ENCODE assay signal across 2 cellular contexts in genomic region chr17:29613371-29613837, GRCh38.
TF ChIP-seq lines count a peak whose summit lies in the region.

No MANE protein-coding gene starts in this region.

TF ChIP-seq in GM23338, 12 proteins besides CTCF, POLR2A, EP300 and RAD21:
- TF ChIP-seq EZH2 (IDR thresholded peaks at IDR 0.05; ENCODE audit: low read depth, unreplicated experiment): no peak
- peak; percentile 67 for TF ChIP-seq CREB1 (CRISPR knock-in tag; IDR thresholded peaks at IDR 0.05; ENCODE audit: low read depth)
- TF ChIP-seq POLR2AphosphoS5 (IDR thresholded peaks at IDR 0.05; ENCODE audit: low read depth): peak; percentile 40; the same call in 1 of the 2 replicates
- TF ChIP-seq NANOG (IDR thresholded peaks at IDR 0.05; ENCODE audit: borderline replicate concordance): no peak

TF ChIP-seq in HepG2, 621 proteins besides CTCF, POLR2A, EP300 and RAD21 (continues in another document):
- TF ChIP-seq ZSCAN31 (CRISPR knock-in tag; IDR thresholded peaks at IDR 0.05; ENCODE audit: low read depth) (peak; percentile 23; the same call in 1 of the 2 replicates), ZNF331 (CRISPR knock-in tag; IDR thresholded peaks at IDR 0.05) (no peak; the same call in none of the 2 replicates), MNT (IDR thresholded peaks at IDR 0.05) (0 out of 2 replicates have a peak, but pooled peaks have one; percentile 32), NCOA2 (CRISPR knock-in tag; IDR thresholded peaks at IDR 0.05) (peak; percentile 19; the same call in 1 of the 2 replicates), GATAD2A (CRISPR knock-in tag; IDR thresholded peaks at IDR 0.05) (no peak), POGK (CRISPR knock-in tag; conservative IDR thresholded peaks at IDR 0.05) (peak; percentile 96), ZFYVE20 (CRISPR knock-in tag; IDR thresholded peaks at IDR 0.05; ENCODE audit: borderline replicate concordance, low read depth) (peak; percentile 94; the same call in 1 of the 2 replicates), RCOR2 (CRISPR knock-in tag; IDR thresholded peaks at IDR 0.05) (peak; percentile 47; the same call in 1 of the 2 replicates), SOX5 (CRISPR knock-in tag; IDR thresholded peaks at IDR 0.05; ENCODE audit: borderline replicate concordance) (peak; percentile 35; the same call in 1 of the 2 replicates), TFE3 (CRISPR knock-in tag; IDR thresholded peaks at IDR 0.05) (peak; percentile 51; the same call in 1 of the 2 replicates), ZNF232 (CRISPR knock-in tag; IDR thresholded peaks at IDR 0.05; ENCODE audit: borderline replicate concordance) (peak; percentile 68; the same call in 1 of the 2 replicates), KMT2A (CRISPR knock-in tag; IDR thresholded peaks at IDR 0.05) (peak; percentile 62; the same call in 1 of the 2 replicates), ZNF768 (CRISPR knock-in tag; IDR thresholded peaks at IDR 0.05) (0 out of 2 replicates have a peak, but pooled peaks have one; percentile 22), RNF2 (conservative IDR thresholded peaks at IDR 0.05; ENCODE audit: low read depth) (peak; percentile 93), ZNF451 (CRISPR knock-in tag; IDR thresholded peaks at IDR 0.05) (peak; percentile 87; the same call in 1 of the 2 replicates), ZIK1 (CRISPR knock-in tag; IDR thresholded peaks at IDR 0.05; ENCODE audit: borderline replicate concordance, low read depth) (peak; percentile 92; the same call in 1 of the 2 replicates), ARNTL (CRISPR knock-in tag; IDR thresholded peaks at IDR 0.05) (peak; percentile 60; the same call in 1 of the 2 replicates), ERF (CRISPR knock-in tag; IDR thresholded peaks at IDR 0.05) (peak; percentile 59), ADNP (CRISPR knock-in tag; IDR thresholded peaks at IDR 0.05) (peak; percentile 72; the same call in 1 of the 2 replicates), RBM39 (IDR thresholded peaks at IDR 0.05; ENCODE audit: low read depth, low read length, poor library complexity, severe bottlenecking) (peak; percentile 54), ZNF672 (CRISPR knock-in tag; IDR thresholded peaks at IDR 0.05) (peak; percentile 41; the same call in 1 of the 2 replicates), NCOA5 (CRISPR knock-in tag; IDR thresholded peaks at IDR 0.05) (no peak), ARNT (IDR thresholded peaks at IDR 0.05) (no peak), ZNF501 (CRISPR knock-in tag; IDR thresholded peaks at IDR 0.05) (peak; percentile 77), NR2F2 (IDR thresholded peaks at IDR 0.05; ENCODE audit: borderline replicate concordance, low read depth) (no peak), RFX5 (IDR thresholded peaks at IDR 0.05; ENCODE audit: low read depth, low read length) (no peak), ZNF441 (CRISPR knock-in tag; IDR thresholded peaks at IDR 0.05; ENCODE audit: borderline replicate concordance) (0 out of 2 replicates have a peak, but pooled peaks have one; percentile 34), ARNT2 (CRISPR knock-in tag; IDR thresholded peaks at IDR 0.05; ENCODE audit: low read depth) (peak; percentile 96), ZZZ3 (CRISPR knock-in tag; IDR thresholded peaks at IDR 0.05; ENCODE audit: borderline replicate concordance) (no peak), TP53 (CRISPR knock-in tag; conservative IDR thresholded peaks at IDR 0.05) (0 out of 2 replicates have a peak, but pooled peaks have one; percentile 12), ZNF574 (CRISPR knock-in tag; IDR thresholded peaks at IDR 0.05) (peak; percentile 64), ETV5 (CRISPR knock-in tag; IDR thresholded peaks at IDR 0.05; ENCODE audit: borderline replicate concordance) (peak; percentile 55), REL (CRISPR knock-in tag; conservative IDR thresholded peaks at IDR 0.05) (peak; percentile 81; the same call in 1 of the 2 replicates)
- TF ChIP-seq, protein P1, sequence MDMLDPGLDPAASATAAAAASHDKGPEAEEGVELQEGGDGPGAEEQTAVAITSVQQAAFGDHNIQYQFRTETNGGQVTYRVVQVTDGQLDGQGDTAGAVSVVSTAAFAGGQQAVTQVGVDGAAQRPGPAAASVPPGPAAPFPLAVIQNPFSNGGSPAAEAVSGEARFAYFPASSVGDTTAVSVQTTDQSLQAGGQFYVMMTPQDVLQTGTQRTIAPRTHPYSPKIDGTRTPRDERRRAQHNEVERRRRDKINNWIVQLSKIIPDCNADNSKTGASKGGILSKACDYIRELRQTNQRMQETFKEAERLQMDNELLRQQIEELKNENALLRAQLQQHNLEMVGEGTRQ (IDR thresholded peaks at IDR 0.05; ENCODE audit: low read depth, low read length): no peak
- TF ChIP-seq, protein P1 (CRISPR knock-in tag; IDR thresholded peaks at IDR 0.05; ENCODE audit: borderline replicate concordance): no peak
- TF ChIP-seq, protein P2, sequence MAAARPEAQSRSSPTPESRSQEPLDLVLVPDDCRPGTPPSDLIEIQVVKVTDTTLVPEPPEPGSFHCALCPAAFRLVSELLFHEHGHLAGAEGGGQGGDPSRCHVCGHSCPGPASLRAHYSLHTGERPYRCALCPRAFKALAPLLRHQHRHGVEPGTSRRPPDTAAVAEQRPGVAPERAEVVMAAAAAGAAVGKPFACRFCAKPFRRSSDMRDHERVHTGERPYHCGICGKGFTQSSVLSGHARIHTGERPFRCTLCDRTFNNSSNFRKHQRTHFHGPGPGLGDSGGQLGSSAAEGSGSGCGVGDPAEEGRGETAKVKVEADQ (CRISPR knock-in tag; IDR thresholded peaks at IDR 0.05; ENCODE audit: borderline replicate concordance): peak; percentile 77; the same call in 1 of the 2 replicates
- TF ChIP-seq, protein P3, sequence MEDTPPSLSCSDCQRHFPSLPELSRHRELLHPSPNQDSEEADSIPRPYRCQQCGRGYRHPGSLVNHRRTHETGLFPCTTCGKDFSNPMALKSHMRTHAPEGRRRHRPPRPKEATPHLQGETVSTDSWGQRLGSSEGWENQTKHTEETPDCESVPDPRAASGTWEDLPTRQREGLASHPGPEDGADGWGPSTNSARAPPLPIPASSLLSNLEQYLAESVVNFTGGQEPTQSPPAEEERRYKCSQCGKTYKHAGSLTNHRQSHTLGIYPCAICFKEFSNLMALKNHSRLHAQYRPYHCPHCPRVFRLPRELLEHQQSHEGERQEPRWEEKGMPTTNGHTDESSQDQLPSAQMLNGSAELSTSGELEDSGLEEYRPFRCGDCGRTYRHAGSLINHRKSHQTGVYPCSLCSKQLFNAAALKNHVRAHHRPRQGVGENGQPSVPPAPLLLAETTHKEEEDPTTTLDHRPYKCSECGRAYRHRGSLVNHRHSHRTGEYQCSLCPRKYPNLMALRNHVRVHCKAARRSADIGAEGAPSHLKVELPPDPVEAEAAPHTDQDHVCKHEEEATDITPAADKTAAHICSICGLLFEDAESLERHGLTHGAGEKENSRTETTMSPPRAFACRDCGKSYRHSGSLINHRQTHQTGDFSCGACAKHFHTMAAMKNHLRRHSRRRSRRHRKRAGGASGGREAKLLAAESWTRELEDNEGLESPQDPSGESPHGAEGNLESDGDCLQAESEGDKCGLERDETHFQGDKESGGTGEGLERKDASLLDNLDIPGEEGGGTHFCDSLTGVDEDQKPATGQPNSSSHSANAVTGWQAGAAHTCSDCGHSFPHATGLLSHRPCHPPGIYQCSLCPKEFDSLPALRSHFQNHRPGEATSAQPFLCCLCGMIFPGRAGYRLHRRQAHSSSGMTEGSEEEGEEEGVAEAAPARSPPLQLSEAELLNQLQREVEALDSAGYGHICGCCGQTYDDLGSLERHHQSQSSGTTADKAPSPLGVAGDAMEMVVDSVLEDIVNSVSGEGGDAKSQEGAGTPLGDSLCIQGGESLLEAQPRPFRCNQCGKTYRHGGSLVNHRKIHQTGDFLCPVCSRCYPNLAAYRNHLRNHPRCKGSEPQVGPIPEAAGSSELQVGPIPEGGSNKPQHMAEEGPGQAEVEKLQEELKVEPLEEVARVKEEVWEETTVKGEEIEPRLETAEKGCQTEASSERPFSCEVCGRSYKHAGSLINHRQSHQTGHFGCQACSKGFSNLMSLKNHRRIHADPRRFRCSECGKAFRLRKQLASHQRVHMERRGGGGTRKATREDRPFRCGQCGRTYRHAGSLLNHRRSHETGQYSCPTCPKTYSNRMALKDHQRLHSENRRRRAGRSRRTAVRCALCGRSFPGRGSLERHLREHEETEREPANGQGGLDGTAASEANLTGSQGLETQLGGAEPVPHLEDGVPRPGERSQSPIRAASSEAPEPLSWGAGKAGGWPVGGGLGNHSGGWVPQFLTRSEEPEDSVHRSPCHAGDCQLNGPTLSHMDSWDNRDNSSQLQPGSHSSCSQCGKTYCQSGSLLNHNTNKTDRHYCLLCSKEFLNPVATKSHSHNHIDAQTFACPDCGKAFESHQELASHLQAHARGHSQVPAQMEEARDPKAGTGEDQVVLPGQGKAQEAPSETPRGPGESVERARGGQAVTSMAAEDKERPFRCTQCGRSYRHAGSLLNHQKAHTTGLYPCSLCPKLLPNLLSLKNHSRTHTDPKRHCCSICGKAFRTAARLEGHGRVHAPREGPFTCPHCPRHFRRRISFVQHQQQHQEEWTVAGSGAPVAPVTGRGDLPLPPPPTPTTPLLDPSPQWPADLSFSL (CRISPR knock-in tag; IDR thresholded peaks at IDR 0.05): no peak
- TF ChIP-seq, protein P4, sequence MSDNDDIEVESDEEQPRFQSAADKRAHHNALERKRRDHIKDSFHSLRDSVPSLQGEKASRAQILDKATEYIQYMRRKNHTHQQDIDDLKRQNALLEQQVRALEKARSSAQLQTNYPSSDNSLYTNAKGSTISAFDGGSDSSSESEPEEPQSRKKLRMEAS (IDR thresholded peaks at IDR 0.05): peak; percentile 98
- TF ChIP-seq, protein P5, sequence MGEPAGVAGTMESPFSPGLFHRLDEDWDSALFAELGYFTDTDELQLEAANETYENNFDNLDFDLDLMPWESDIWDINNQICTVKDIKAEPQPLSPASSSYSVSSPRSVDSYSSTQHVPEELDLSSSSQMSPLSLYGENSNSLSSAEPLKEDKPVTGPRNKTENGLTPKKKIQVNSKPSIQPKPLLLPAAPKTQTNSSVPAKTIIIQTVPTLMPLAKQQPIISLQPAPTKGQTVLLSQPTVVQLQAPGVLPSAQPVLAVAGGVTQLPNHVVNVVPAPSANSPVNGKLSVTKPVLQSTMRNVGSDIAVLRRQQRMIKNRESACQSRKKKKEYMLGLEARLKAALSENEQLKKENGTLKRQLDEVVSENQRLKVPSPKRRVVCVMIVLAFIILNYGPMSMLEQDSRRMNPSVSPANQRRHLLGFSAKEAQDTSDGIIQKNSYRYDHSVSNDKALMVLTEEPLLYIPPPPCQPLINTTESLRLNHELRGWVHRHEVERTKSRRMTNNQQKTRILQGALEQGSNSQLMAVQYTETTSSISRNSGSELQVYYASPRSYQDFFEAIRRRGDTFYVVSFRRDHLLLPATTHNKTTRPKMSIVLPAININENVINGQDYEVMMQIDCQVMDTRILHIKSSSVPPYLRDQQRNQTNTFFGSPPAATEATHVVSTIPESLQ (CRISPR knock-in tag; conservative IDR thresholded peaks at IDR 0.05): no peak
